33 cellular contexts compared by ENCODE assay signal in genomic region chr1:101465941-101466340, GRCh38.
"Had no signal": no experiment of that assay in that cellular context is flagged by ENCODE, and none has a peak within 500 bp of the region (broad histone marks: within the 10 kb centered on the region; RNA-seq: fewer than 3 reads in every experiment).

No MANE protein-coding gene starts in this region.

- ATAC-seq: activated CD4-positive, CD25-positive, alpha-beta regulatory T cell treated with anti-CD3 and anti-CD28 coated beads, Interleukin-2, amount 50 U/mL, for 24 hours; activated CD8-positive, alpha-beta memory T cell treated with anti-CD3 and anti-CD28 coated beads, Interleukin-2, amount 10 ng/mL, durations not matched to agents 7 days and 5 days; PC-3; WTC11 had no signal

- H3K4me3 ChIP-seq: ascending aorta, cardiac muscle cell, Peyer's patch, SJSA1 had no signal

- DNase-seq: activated CD4-positive, alpha-beta memory T cell treated with anti-CD3 and anti-CD28 coated beads, Interleukin-2, amount 10 ng/mL, durations not matched to agents 7 days and 5 days; activated CD4-positive, alpha-beta T cell treated with anti-CD3 and anti-CD28 coated beads for 4 hours; activated CD8-positive, alpha-beta memory T cell treated with anti-CD3 and anti-CD28 coated beads for 24 hours; activated CD8-positive, alpha-beta memory T cell treated with anti-CD3 and anti-CD28 coated beads, Interleukin-2, amount 10 ng/mL, durations not matched to agents 7 days and 5 days; activated CD8-positive, alpha-beta memory T cell treated with anti-CD3 and anti-CD28 coated beads, Interleukin-2, amount 50 U/mL, for 48 hours; activated effector memory CD4-positive, alpha-beta T cell treated with Interleukin-2 at 50 U/mL for 16 hours; activated naive CD4-positive, alpha-beta T cell treated with anti-CD3 and anti-CD28 coated beads, Interleukin-2, amount 10 ng/mL, durations not matched to agents 7 days and 5 days; activated naive CD8-positive, alpha-beta T cell treated with anti-CD3 and anti-CD28 coated beads for 36 hours; activated T-cell treated with anti-CD3 and anti-CD28 coated beads, Interleukin-2, amount 50 U/mL, for 48 hours; amniotic stem cell; Karpas-422; NCI-H1105; NCI-H1436; NCI-H1694; NCI-H1930; NCI-H2081 treated with DMSO at 0.1 percent for 48 hours; NCI-H510A; NCI-H526; NCI-H748 treated with DMSO at 0.1 percent for 48 hours; NK-92 treated with Interleukin-12 subunit alpha and Interleukin-12 subunit beta, amount 100 ng/mL, for 24 hours; PC-3; Peyer's patch; RPMI8226; SHP77 treated with DMSO at 0.1 percent for 48 hours; SK-N-SH had no signal

- H3K27ac ChIP-seq: ascending aorta, cardiac muscle cell, Peyer's patch, SJSA1 had no signal

- H3K27me3 ChIP-seq: ascending aorta, cardiac muscle cell, Peyer's patch, SJSA1 had no signal

- H3K36me3 ChIP-seq: ascending aorta, cardiac muscle cell, Peyer's patch, SJSA1 had no signal

- H3K36me3 Mint-ChIP-seq: activated CD8-positive, alpha-beta memory T cell treated with anti-CD3 and anti-CD28 coated beads, Interleukin-2, amount 10 ng/mL, durations not matched to agents 7 days and 5 days; activated naive CD4-positive, alpha-beta T cell treated with anti-CD3 and anti-CD28 coated beads, Interleukin-2, amount 10 ng/mL, durations not matched to agents 7 days and 5 days; activated naive CD8-positive, alpha-beta T cell treated with anti-CD3 and anti-CD28 coated beads for 36 hours; WTC11 had no signal

- H3K9me3 ChIP-seq: ascending aorta, Peyer's patch, SJSA1, SK-N-SH had no signal

- H3K9me3 Mint-ChIP-seq: activated CD4-positive, alpha-beta memory T cell treated with anti-CD3 and anti-CD28 coated beads, Interleukin-2, amount 10 ng/mL, durations not matched to agents 7 days and 5 days; activated naive CD4-positive, alpha-beta T cell treated with anti-CD3 and anti-CD28 coated beads, Interleukin-2, amount 10 ng/mL, durations not matched to agents 7 days and 5 days; central memory CD8-positive, alpha-beta T cell; T-helper 1 cell treated with Interleukin-12 subunit alpha and Interleukin-12 subunit beta and Interleukin-4 antibody, amounts not matched to agents 30 μg/mL and 1 μg/mL, for 36 hours; T-helper 2 cell treated with Interferon-gamma antibody and Interleukin-4, amounts not matched to agents 5 μg/mL and 100 μg/mL, for 36 hours had no signal

- H3K27ac Mint-ChIP-seq: activated CD4-positive, alpha-beta memory T cell treated with anti-CD3 and anti-CD28 coated beads, Interleukin-2, amount 10 ng/mL, durations not matched to agents 7 days and 5 days; activated CD8-positive, alpha-beta memory T cell treated with anti-CD3 and anti-CD28 coated beads, Interleukin-2, amount 10 ng/mL, durations not matched to agents 7 days and 5 days; activated naive CD4-positive, alpha-beta T cell treated with anti-CD3 and anti-CD28 coated beads, Interleukin-2, amount 10 ng/mL, durations not matched to agents 7 days and 5 days; activated naive CD8-positive, alpha-beta T cell treated with anti-CD3 and anti-CD28 coated beads for 36 hours; T-helper 1 cell treated with Interleukin-12 subunit alpha and Interleukin-12 subunit beta and Interleukin-4 antibody, amounts not matched to agents 30 μg/mL and 1 μg/mL, for 36 hours; T-helper 2 cell treated with Interferon-gamma antibody and Interleukin-4, amounts not matched to agents 5 μg/mL and 100 μg/mL, for 36 hours; WTC11 had no signal
